In genomic region chr17:44314869-44315661, GRCh38 we compare ENCODE assay signal across 8 cellular contexts.
A peak's percentile ranks its signal among the peaks of the same experiment; 100 is the strongest.
DNase-seq lines count a peak whose midpoint lies in the region; ATAC-seq and TF ChIP-seq lines count a peak whose summit lies in the region.

No MANE protein-coding gene starts in this region.

- no peak overlapping the region for H3K27ac Mint-ChIP-seq in activated naive CD4-positive, alpha-beta T cell treated with anti-CD3 and anti-CD28 coated beads, Interleukin-2, amount 10 ng/mL, durations not matched to agents 7 days and 5 days

- H4K20me1 ChIP-seq in DOHH2 (ENCODE audit: control insufficient read depth, insufficient read depth, low read depth, low read length): peaks cover 3% of the 10 kb centered on the region

- no peaks in the 10 kb centered on the region for H3K9me3 Mint-ChIP-seq in activated naive CD4-positive, alpha-beta T cell treated with anti-CD3 and anti-CD28 coated beads, Interleukin-2, amount 10 ng/mL, durations not matched to agents 7 days and 5 days

- H3K27me3 ChIP-seq in DOHH2 (ENCODE audit: control insufficient read depth, low read length): peaks cover 24% of the 10 kb centered on the region
- H3K27me3 ChIP-seq in iPS-18a (ENCODE audit: control insufficient read depth, insufficient read depth, low read length): peaks cover 39% of the 10 kb centered on the region

- no peak for TF ChIP-seq CTCF in DOHH2 (IDR thresholded peaks at IDR 0.05; ENCODE audit: low read depth, low read length, poor library complexity, severe bottlenecking)

- H3K27ac ChIP-seq in DOHH2 (ENCODE audit: low read depth, low read length): no peak overlapping the region
- no peak overlapping the region for H3K27ac ChIP-seq in iPS-18a (ENCODE audit: low read length)

- H3F3A ChIP-seq in DOHH2 (ENCODE audit: control insufficient read depth, insufficient read depth): peaks cover 3% of the 10 kb centered on the region; the same call in 1 of the 2 replicates

- H3K9me2 ChIP-seq in DOHH2 (replicated peaks; ENCODE audit: control insufficient read depth, low read length): no peaks in the 10 kb centered on the region

- peaks cover 13% of the 10 kb centered on the region for H3K4me1 Mint-ChIP-seq in activated naive CD4-positive, alpha-beta T cell treated with anti-CD3 and anti-CD28 coated beads, Interleukin-2, amount 10 ng/mL, durations not matched to agents 7 days and 5 days

- CTCF ChIA-PET in activated naive CD4-positive, alpha-beta T cell treated with anti-CD3 and anti-CD28 coated beads, Interleukin-2, amount 10 ng/mL, durations not matched to agents 7 days and 5 days (lab: Charles Lee): no interaction called here

- H3K27me3 Mint-ChIP-seq in activated naive CD4-positive, alpha-beta T cell treated with anti-CD3 and anti-CD28 coated beads, Interleukin-2, amount 10 ng/mL, durations not matched to agents 7 days and 5 days: peaks cover 80% of the 10 kb centered on the region

- H3K4me1 ChIP-seq in DOHH2 (ENCODE audit: control insufficient read depth, low read length) (peaks cover 20% of the 10 kb centered on the region), iPS-18a (ENCODE audit: control insufficient read depth, low read depth, low read length) (peaks cover 14% of the 10 kb centered on the region)

- DNase-seq in NCI-H1105 treated with DMSO at 0.1 percent for 48 hours (lab: John Stamatoyannopoulos, UW): peak; percentile 61
- peak; percentile 67 for DNase-seq in activated naive CD4-positive, alpha-beta T cell treated with anti-CD3 and anti-CD28 coated beads, Interleukin-2, amount 10 ng/mL, durations not matched to agents 7 days and 5 days
- DNase-seq in stimulated activated CD8-positive, alpha-beta memory T cell treated with anti-CD3 and anti-CD28 coated beads, Interleukin-4, amount 100 ng/mL, for 48 hours: peak; percentile 70
- DNase-seq in activated CD4-positive, CD25-positive, alpha-beta regulatory T cell treated with anti-CD3 and anti-CD28 coated beads, Interleukin-2, amount 50 U/mL, for 72 hours: no peak

- peak overlapping the region; percentile 61 for H3K4me3 ChIP-seq in DOHH2 (ENCODE audit: low read length)
- peak overlapping the region; percentile 53 for H3K4me3 ChIP-seq in iPS-18a (ENCODE audit: low read length)

- H3K9me3 ChIP-seq in DOHH2 (ENCODE audit: control insufficient read depth, insufficient read depth, low read length) (no peaks in the 10 kb centered on the region), iPS-18a (ENCODE audit: control insufficient read depth, low read depth, low read length) (no peaks in the 10 kb centered on the region)

- H3K4me3 Mint-ChIP-seq in activated naive CD4-positive, alpha-beta T cell treated with anti-CD3 and anti-CD28 coated beads, Interleukin-2, amount 10 ng/mL, durations not matched to agents 7 days and 5 days: peak overlapping the region; percentile 55

- no peak for ATAC-seq in HG03442 (IDR thresholded peaks at IDR 0.05; ENCODE audit: unreplicated experiment)
- no peak for ATAC-seq in GM18858 (IDR thresholded peaks at IDR 0.05; ENCODE audit: unreplicated experiment)

- peaks cover 6% of the 10 kb centered on the region for H3K36me3 Mint-ChIP-seq in activated naive CD4-positive, alpha-beta T cell treated with anti-CD3 and anti-CD28 coated beads, Interleukin-2, amount 10 ng/mL, durations not matched to agents 7 days and 5 days

- no peak overlapping the region for H3K9ac ChIP-seq in iPS-18a (ENCODE audit: low read length)

- H3K4me2 ChIP-seq in DOHH2 (ENCODE audit: low read length): peak overlapping the region; percentile 69

- H3K36me3 ChIP-seq in DOHH2 (ENCODE audit: control insufficient read depth, low read length) (peaks cover 12% of the 10 kb centered on the region), iPS-18a (ENCODE audit: control insufficient read depth, low read depth, low read length) (peaks cover 10% of the 10 kb centered on the region)

- no peaks in the 10 kb centered on the region for H3K79me2 ChIP-seq in DOHH2 (ENCODE audit: control insufficient read depth, low read length)
